Comparison of ENCODE assay signal across 15 cellular contexts in the genomic region with DNA sequence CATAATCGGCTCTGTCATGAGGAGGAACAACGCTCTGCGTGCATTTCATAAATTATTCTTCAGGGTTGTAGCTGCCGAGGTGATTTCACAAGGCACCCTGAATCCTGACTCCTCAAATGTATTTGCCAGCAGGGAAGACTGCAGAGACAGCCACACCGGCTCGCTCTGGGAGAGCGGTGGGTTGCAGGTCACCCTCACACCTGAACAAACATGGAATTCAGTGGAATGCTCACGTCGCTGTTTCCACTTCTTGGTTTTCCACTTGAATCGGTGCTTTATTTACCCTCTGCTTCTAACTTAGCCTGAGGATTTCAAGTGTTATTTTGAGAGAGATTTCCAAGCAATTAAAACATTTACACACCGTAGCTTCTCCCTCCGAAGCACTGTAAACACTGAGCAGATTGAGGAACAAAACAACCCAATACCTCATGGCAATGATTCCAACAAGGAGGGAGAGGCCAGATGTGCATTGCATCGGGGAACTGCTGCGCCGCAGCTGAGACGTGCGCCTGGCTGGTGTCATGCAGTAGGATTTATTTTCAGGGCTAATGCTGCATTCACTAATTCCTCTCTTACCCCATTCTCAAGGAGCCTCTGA. TPM values are rescaled to one million over a fixed set of nuclear protein-coding genes. Genes with fewer than 3 reads are reported as not detected.
DNase-seq lines count a peak whose midpoint lies in the region; ATAC-seq and TF ChIP-seq lines count a peak whose summit lies in the region.
"Had no signal": no experiment of that assay in that cellular context is flagged by ENCODE, and none has a peak within 500 bp of the region (broad histone marks: within the 10 kb centered on the region; RNA-seq: fewer than 3 reads in every experiment).

No MANE protein-coding gene starts in this region.

- H3K27ac Mint-ChIP-seq in activated CD4-positive, alpha-beta T cell treated with anti-CD3 and anti-CD28 coated beads for 36 hours, result peak overlapping the region; percentile 65
- H3K27ac Mint-ChIP-seq in activated T-helper 2 cell treated with anti-CD3 and anti-CD28 coated beads, Interferon-gamma antibody, Interleukin-2, Interleukin-4, amounts not matched to agents 10 μg/mL and 5 μg/mL and 100 μg/mL, durations not matched to agents 14 hours and 24 hours and 36 hours, result peak overlapping the region; percentile 22
- peak overlapping the region; percentile 87 for H3K27ac Mint-ChIP-seq in progenitor cell of endocrine pancreas
- H3K27ac Mint-ChIP-seq in activated T-helper 1 cell treated with anti-CD3 and anti-CD28 coated beads, Interleukin-12 subunit alpha, Interleukin-12 subunit beta, Interleukin-2, Interleukin-4 antibody, amounts not matched to agents 30 ng/mL and 10 ng/mL and 1 ng/mL, durations not matched to agents 14 hours and 24 hours and 36 hours, result no peak overlapping the region

- POLR2A ChIA-PET in activated CD4-positive, alpha-beta T cell treated with anti-CD3 and anti-CD28 coated beads for 36 hours (lab: Charles Lee), result no interaction called here

- H3K4me3 Mint-ChIP-seq in activated CD4-positive, alpha-beta T cell treated with anti-CD3 and anti-CD28 coated beads for 36 hours, result no peak overlapping the region
- H3K4me3 Mint-ChIP-seq in activated T-helper 2 cell treated with anti-CD3 and anti-CD28 coated beads, Interferon-gamma antibody, Interleukin-2, Interleukin-4, amounts not matched to agents 10 μg/mL and 5 μg/mL and 100 μg/mL, durations not matched to agents 14 hours and 24 hours and 36 hours (ENCODE audit: low read depth), result no peak overlapping the region
- peak overlapping the region; percentile 28 for H3K4me3 Mint-ChIP-seq in progenitor cell of endocrine pancreas (ENCODE audit: low read depth)
- H3K4me3 Mint-ChIP-seq in activated T-helper 1 cell treated with anti-CD3 and anti-CD28 coated beads, Interleukin-12 subunit alpha, Interleukin-12 subunit beta, Interleukin-2, Interleukin-4 antibody, amounts not matched to agents 30 ng/mL and 10 ng/mL and 1 ng/mL, durations not matched to agents 14 hours and 24 hours and 36 hours, result no peak overlapping the region

- intact Hi-C loops in activated CD4-positive, alpha-beta T cell treated with anti-CD3 and anti-CD28 coated beads for 36 hours (cut with DNase I, micrococcal nuclease), result loop anchor here in 1 of 2 experiments (10.0 kb wide), 1 partner anchor 1117 kb away; no protein-coding TSS in a partner anchor
- intact Hi-C loops in activated T-helper 2 cell treated with anti-CD3 and anti-CD28 coated beads, Interferon-gamma antibody, Interleukin-2, Interleukin-4, amounts not matched to agents 10 μg/mL and 5 μg/mL and 100 μg/mL, durations not matched to agents 14 hours and 24 hours and 36 hours (cut with micrococcal nuclease), result loop anchor here (10.0 kb wide), 1 partner anchor 1127 kb away; no protein-coding TSS in a partner anchor
- intact Hi-C loops in activated T-helper 1 cell treated with anti-CD3 and anti-CD28 coated beads, Interleukin-12 subunit alpha, Interleukin-12 subunit beta, Interleukin-2, Interleukin-4 antibody, amounts not matched to agents 30 ng/mL and 10 ng/mL and 1 ng/mL, durations not matched to agents 14 hours and 24 hours and 36 hours (cut with micrococcal nuclease), result loop anchor here (5.0 kb wide), 1 partner anchor 1149 kb away; a partner anchor contains a TSS

- no peaks in the 10 kb centered on the region for H3K36me3 Mint-ChIP-seq in activated CD4-positive, alpha-beta T cell treated with anti-CD3 and anti-CD28 coated beads for 36 hours (ENCODE audit: low read depth)
- peaks cover 4% of the 10 kb centered on the region for H3K36me3 Mint-ChIP-seq in activated T-helper 2 cell treated with anti-CD3 and anti-CD28 coated beads, Interferon-gamma antibody, Interleukin-2, Interleukin-4, amounts not matched to agents 10 μg/mL and 5 μg/mL and 100 μg/mL, durations not matched to agents 14 hours and 24 hours and 36 hours (ENCODE audit: low read depth)
- no peaks in the 10 kb centered on the region for H3K36me3 Mint-ChIP-seq in progenitor cell of endocrine pancreas (ENCODE audit: insufficient read depth)
- no peaks in the 10 kb centered on the region for H3K36me3 Mint-ChIP-seq in activated T-helper 1 cell treated with anti-CD3 and anti-CD28 coated beads, Interleukin-12 subunit alpha, Interleukin-12 subunit beta, Interleukin-2, Interleukin-4 antibody, amounts not matched to agents 30 ng/mL and 10 ng/mL and 1 ng/mL, durations not matched to agents 14 hours and 24 hours and 36 hours (ENCODE audit: low read depth)

- TF ChIP-seq CTCF in progenitor cell of endocrine pancreas (IDR thresholded peaks at IDR 0.05; ENCODE audit: unreplicated experiment), result no peak

- no peaks in the 10 kb centered on the region for H3K27me3 Mint-ChIP-seq in activated CD4-positive, alpha-beta T cell treated with anti-CD3 and anti-CD28 coated beads for 36 hours
- H3K27me3 Mint-ChIP-seq in activated T-helper 2 cell treated with anti-CD3 and anti-CD28 coated beads, Interferon-gamma antibody, Interleukin-2, Interleukin-4, amounts not matched to agents 10 μg/mL and 5 μg/mL and 100 μg/mL, durations not matched to agents 14 hours and 24 hours and 36 hours (ENCODE audit: low read depth), result no peaks in the 10 kb centered on the region
- peaks cover 20% of the 10 kb centered on the region for H3K27me3 Mint-ChIP-seq in progenitor cell of endocrine pancreas
- no peaks in the 10 kb centered on the region for H3K27me3 Mint-ChIP-seq in activated T-helper 1 cell treated with anti-CD3 and anti-CD28 coated beads, Interleukin-12 subunit alpha, Interleukin-12 subunit beta, Interleukin-2, Interleukin-4 antibody, amounts not matched to agents 30 ng/mL and 10 ng/mL and 1 ng/mL, durations not matched to agents 14 hours and 24 hours and 36 hours (ENCODE audit: insufficient read depth)

- CTCF ChIA-PET in activated CD4-positive, alpha-beta T cell treated with anti-CD3 and anti-CD28 coated beads for 36 hours (lab: Charles Lee), result interaction anchor here (1.1 to 1.6 kb wide), 2 partner anchors 18 to 144 kb away, joined by 3 to 5 read pairs; no protein-coding TSS in a partner anchor

- H3K9me3 Mint-ChIP-seq in activated CD4-positive, alpha-beta T cell treated with anti-CD3 and anti-CD28 coated beads for 36 hours (ENCODE audit: low read depth), result no peaks in the 10 kb centered on the region
- H3K9me3 Mint-ChIP-seq in activated T-helper 2 cell treated with anti-CD3 and anti-CD28 coated beads, Interferon-gamma antibody, Interleukin-2, Interleukin-4, amounts not matched to agents 10 μg/mL and 5 μg/mL and 100 μg/mL, durations not matched to agents 14 hours and 24 hours and 36 hours, result no peaks in the 10 kb centered on the region
- H3K9me3 Mint-ChIP-seq in progenitor cell of endocrine pancreas (ENCODE audit: low read depth), result no peaks in the 10 kb centered on the region
- no peaks in the 10 kb centered on the region for H3K9me3 Mint-ChIP-seq in activated T-helper 1 cell treated with anti-CD3 and anti-CD28 coated beads, Interleukin-12 subunit alpha, Interleukin-12 subunit beta, Interleukin-2, Interleukin-4 antibody, amounts not matched to agents 30 ng/mL and 10 ng/mL and 1 ng/mL, durations not matched to agents 14 hours and 24 hours and 36 hours

- peaks cover 61% of the 10 kb centered on the region for H3K4me1 Mint-ChIP-seq in activated CD4-positive, alpha-beta T cell treated with anti-CD3 and anti-CD28 coated beads for 36 hours
- H3K4me1 Mint-ChIP-seq in activated T-helper 2 cell treated with anti-CD3 and anti-CD28 coated beads, Interferon-gamma antibody, Interleukin-2, Interleukin-4, amounts not matched to agents 10 μg/mL and 5 μg/mL and 100 μg/mL, durations not matched to agents 14 hours and 24 hours and 36 hours (ENCODE audit: low read depth), result peaks cover 65% of the 10 kb centered on the region
- peaks cover 18% of the 10 kb centered on the region for H3K4me1 Mint-ChIP-seq in progenitor cell of endocrine pancreas (ENCODE audit: low read depth)
- H3K4me1 Mint-ChIP-seq in activated T-helper 1 cell treated with anti-CD3 and anti-CD28 coated beads, Interleukin-12 subunit alpha, Interleukin-12 subunit beta, Interleukin-2, Interleukin-4 antibody, amounts not matched to agents 30 ng/mL and 10 ng/mL and 1 ng/mL, durations not matched to agents 14 hours and 24 hours and 36 hours (ENCODE audit: low read depth), result peaks cover 59% of the 10 kb centered on the region

- ATAC-seq in activated CD4-positive, alpha-beta T cell treated with anti-CD3 and anti-CD28 coated beads for 36 hours, result no peak

- DNase-seq in activated CD4-positive, alpha-beta T cell treated with anti-CD3 and anti-CD28 coated beads for 36 hours, result no peak
- DNase-seq in activated CD4-positive, alpha-beta T cell treated with anti-CD3 and anti-CD28 coated beads for 48 hours, result no peak
- DNase-seq in DMS53 treated with DMSO at 0.1 percent for 48 hours (lab: John Stamatoyannopoulos, UW; ENCODE audit: unreplicated experiment) (peak; percentile 31), progenitor cell of endocrine pancreas (ENCODE audit: low spot score, unreplicated experiment) (no peak), iPS-NIHi11 (ENCODE audit: low spot score) (no peak)
- DNase-seq in activated T-helper 2 cell treated with anti-CD3 and anti-CD28 coated beads, Interferon-gamma antibody, Interleukin-2, Interleukin-4, amounts not matched to agents 10 μg/mL and 5 μg/mL and 100 μg/mL, durations not matched to agents 14 hours and 24 hours and 36 hours (ENCODE audit: low spot score), result no peak
- no peak for DNase-seq in activated T-helper 1 cell treated with anti-CD3 and anti-CD28 coated beads, Interleukin-12 subunit alpha, Interleukin-12 subunit beta, Interleukin-2, Interleukin-4 antibody, amounts not matched to agents 30 ng/mL and 10 ng/mL and 1 ng/mL, durations not matched to agents 14 hours and 24 hours and 36 hours (ENCODE audit: low spot score)
- no peak for DNase-seq in activated effector memory CD4-positive, alpha-beta T cell treated with Interleukin-2 at 50 U/mL for 16 hours
- DNase-seq: C1 segment of cervical spinal cord, Calu3, KBM-7, NCI-H1092, SIG-M5 had no signal

RNA-seq across cellular contexts. Expression of a gene that starts 59.5 kb away (rescaled TPM):
- not detected for total RNA-seq in activated CD4-positive, alpha-beta T cell treated with anti-CD3 and anti-CD28 coated beads for 36 hours
- total RNA-seq in activated T-helper 2 cell treated with anti-CD3 and anti-CD28 coated beads, Interferon-gamma antibody, Interleukin-2, Interleukin-4, amounts not matched to agents 10 μg/mL and 5 μg/mL and 100 μg/mL, durations not matched to agents 14 hours and 24 hours and 36 hours, result not detected in 2 replicates
- total RNA-seq in progenitor cell of endocrine pancreas, result not detected in 2 replicates
- total RNA-seq in activated T-helper 1 cell treated with anti-CD3 and anti-CD28 coated beads, Interleukin-12 subunit alpha, Interleukin-12 subunit beta, Interleukin-2, Interleukin-4 antibody, amounts not matched to agents 30 ng/mL and 10 ng/mL and 1 ng/mL, durations not matched to agents 14 hours and 24 hours and 36 hours, result not detected in 2 replicates
- total RNA-seq: Calu3, OCI-LY7, RPMI7951 had no signal
